1 cellular context compared by ENCODE assay signal in genomic region chr1:213650603-213651002, GRCh38.
A peak's percentile ranks its signal among the peaks of the same experiment; 100 is the strongest.
TF ChIP-seq lines count a peak whose summit lies in the region.

No MANE protein-coding gene starts in this region.

TF ChIP-seq in HepG2, 621 proteins besides CTCF, POLR2A, EP300 and RAD21 (continued from another document and continues in another):
- no peak for TF ChIP-seq ZBTB44 (CRISPR knock-in tag; IDR thresholded peaks at IDR 0.05)
- TF ChIP-seq ZNF34 (CRISPR knock-in tag; IDR thresholded peaks at IDR 0.05; ENCODE audit: borderline replicate concordance), result no peak
- no peak for TF ChIP-seq ATAD3A (CRISPR knock-in tag; IDR thresholded peaks at IDR 0.05)
- TF ChIP-seq ZFP36L1 (CRISPR knock-in tag; IDR thresholded peaks at IDR 0.05), result no peak
- no peak for TF ChIP-seq THAP7 (CRISPR knock-in tag; IDR thresholded peaks at IDR 0.05)
- TF ChIP-seq PITX1 (CRISPR knock-in tag; IDR thresholded peaks at IDR 0.05), result peak; percentile 42; the same call in 1 of the 2 replicates
- no peak for TF ChIP-seq ZSCAN31 (CRISPR knock-in tag; IDR thresholded peaks at IDR 0.05; ENCODE audit: low read depth)
- peak; percentile 52; the same call in 1 of the 2 replicates for TF ChIP-seq SMAD3 (CRISPR knock-in tag; IDR thresholded peaks at IDR 0.05)
- no peak for TF ChIP-seq ZNF556 (CRISPR knock-in tag; IDR thresholded peaks at IDR 0.05; ENCODE audit: borderline replicate concordance)
- peak; percentile 72 for TF ChIP-seq FOXJ3 (CRISPR knock-in tag; IDR thresholded peaks at IDR 0.05; ENCODE audit: borderline replicate concordance)
- TF ChIP-seq ZNF530 (CRISPR knock-in tag; IDR thresholded peaks at IDR 0.05; ENCODE audit: low read depth), result no peak
- no peak for TF ChIP-seq ZNF781 (CRISPR knock-in tag; IDR thresholded peaks at IDR 0.05; ENCODE audit: borderline replicate concordance, not compliant biosample characterization)
- no peak for TF ChIP-seq TFDP2 (CRISPR knock-in tag; IDR thresholded peaks at IDR 0.05)
- TF ChIP-seq LRRFIP1 (CRISPR knock-in tag; conservative IDR thresholded peaks at IDR 0.05), result no peak
- peak; percentile 75; the same call in 1 of the 2 replicates for TF ChIP-seq SALL1 (CRISPR knock-in tag; IDR thresholded peaks at IDR 0.05)
- no peak for TF ChIP-seq ZKSCAN5 (CRISPR knock-in tag; IDR thresholded peaks at IDR 0.05)
- no peak for TF ChIP-seq ETV6 (CRISPR knock-in tag; conservative IDR thresholded peaks at IDR 0.05)
- no peak for TF ChIP-seq ZNF224 (CRISPR knock-in tag; IDR thresholded peaks at IDR 0.05)
- TF ChIP-seq ZFP36 (IDR thresholded peaks at IDR 0.05; ENCODE audit: borderline replicate concordance, low read depth, low read length, partially characterized antibody), result no peak
- no peak for TF ChIP-seq PHF20 (CRISPR knock-in tag; IDR thresholded peaks at IDR 0.05)
- TF ChIP-seq ZNF33A (CRISPR knock-in tag; IDR thresholded peaks at IDR 0.05; ENCODE audit: borderline replicate concordance), result no peak
- no peak for TF ChIP-seq TFDP1 (CRISPR knock-in tag; IDR thresholded peaks at IDR 0.05; ENCODE audit: borderline replicate concordance)
- TF ChIP-seq ATF7 (IDR thresholded peaks at IDR 0.05), result no peak
- TF ChIP-seq ATF7 (CRISPR knock-in tag; IDR thresholded peaks at IDR 0.05), result no peak
- TF ChIP-seq MNT (IDR thresholded peaks at IDR 0.05), result no peak
- no peak for TF ChIP-seq MYPOP (CRISPR knock-in tag; IDR thresholded peaks at IDR 0.05)
- no peak for TF ChIP-seq ZNF484 (CRISPR knock-in tag; IDR thresholded peaks at IDR 0.05; ENCODE audit: borderline replicate concordance, low read depth)
- TF ChIP-seq EZH2 (conservative IDR thresholded peaks at IDR 0.05; ENCODE audit: low read depth, low read length), result no peak
- TF ChIP-seq STAG1 (CRISPR knock-in tag; IDR thresholded peaks at IDR 0.05), result peak; percentile 29; the same call in 1 of the 2 replicates
- TF ChIP-seq ZMAT3 (CRISPR knock-in tag; conservative IDR thresholded peaks at IDR 0.05), result no peak
- TF ChIP-seq THAP11 (CRISPR knock-in tag; IDR thresholded peaks at IDR 0.05), result no peak
- no peak for TF ChIP-seq ZNF576 (CRISPR knock-in tag; IDR thresholded peaks at IDR 0.05)
- TF ChIP-seq AHR (CRISPR knock-in tag; IDR thresholded peaks at IDR 0.05), result no peak
- TF ChIP-seq FOXM1 (CRISPR knock-in tag; IDR thresholded peaks at IDR 0.05), result no peak
- TF ChIP-seq CHD4 (IDR thresholded peaks at IDR 0.05; ENCODE audit: borderline replicate concordance, low read length), result no peak
- no peak for TF ChIP-seq ZBTB2 (CRISPR knock-in tag; IDR thresholded peaks at IDR 0.05; ENCODE audit: low read depth)
- TF ChIP-seq CEBPB (IDR thresholded peaks at IDR 0.05; ENCODE audit: borderline replicate concordance, low read depth, low read length), result no peak
- TF ChIP-seq ZNF317 (CRISPR knock-in tag; IDR thresholded peaks at IDR 0.05), result no peak
- TF ChIP-seq ZBTB39 (CRISPR knock-in tag; IDR thresholded peaks at IDR 0.05), result no peak
- no peak for TF ChIP-seq PRMT3 (CRISPR knock-in tag; IDR thresholded peaks at IDR 0.05; ENCODE audit: borderline replicate concordance, low read depth)
- no peak for TF ChIP-seq NBN (conservative IDR thresholded peaks at IDR 0.05)
- no peak for TF ChIP-seq LCORL (IDR thresholded peaks at IDR 0.05)
- peak; percentile 49; the same call in 1 of the 2 replicates for TF ChIP-seq LCORL (CRISPR knock-in tag; IDR thresholded peaks at IDR 0.05)
- TF ChIP-seq UBTF (CRISPR knock-in tag; IDR thresholded peaks at IDR 0.05), result no peak
- TF ChIP-seq NFYB (CRISPR knock-in tag; IDR thresholded peaks at IDR 0.05), result no peak
- no peak for TF ChIP-seq AGO2 (optimal IDR thresholded peaks at IDR 0.05; ENCODE audit: low read depth, low read length)
- TF ChIP-seq POGK (CRISPR knock-in tag; conservative IDR thresholded peaks at IDR 0.05), result no peak
- TF ChIP-seq KLF9 (CRISPR knock-in tag; IDR thresholded peaks at IDR 0.05; ENCODE audit: low read depth), result no peak
